In the genomic region with DNA sequence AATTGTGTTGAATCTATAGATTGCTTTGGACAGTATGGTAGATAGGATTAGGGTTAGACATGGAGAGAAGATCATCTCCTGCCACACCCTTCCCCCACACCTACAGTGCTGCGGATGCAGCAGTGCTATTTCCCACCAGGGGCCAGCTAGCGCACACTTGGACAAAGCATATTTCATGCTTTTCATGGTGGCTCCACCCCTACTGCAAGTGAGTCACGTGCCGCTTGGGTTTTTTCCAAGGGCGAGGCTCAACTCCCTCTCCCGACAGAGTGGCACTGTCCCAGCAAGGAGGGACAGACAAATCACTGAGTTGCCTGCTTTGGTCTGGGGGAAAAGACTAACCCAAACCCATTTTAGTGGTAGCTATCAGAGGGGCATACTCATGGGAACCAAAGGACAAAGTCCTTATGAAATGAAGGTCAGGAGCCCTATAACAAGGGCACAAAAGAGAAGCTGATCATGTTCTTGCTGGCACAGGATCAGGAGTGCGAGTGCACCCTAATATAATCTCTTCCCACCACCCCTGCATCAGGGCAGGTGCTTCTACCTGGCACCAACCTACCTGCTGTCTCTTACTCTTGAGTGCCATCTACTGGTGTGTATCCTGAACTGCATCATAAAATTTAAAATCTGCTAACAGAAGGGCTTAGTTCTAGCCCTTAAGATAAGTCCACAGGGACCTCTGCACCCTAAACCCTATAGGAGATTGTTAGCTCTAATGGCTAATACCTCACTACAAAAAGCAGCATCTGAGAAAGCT, we compare ENCODE assay signal across 8 cellular contexts. TPM values are rescaled to one million over a fixed set of nuclear protein-coding genes. Genes with fewer than 3 reads are reported as not detected.
DNase-seq lines count a peak whose midpoint lies in the region; ATAC-seq and TF ChIP-seq lines count a peak whose summit lies in the region.

No MANE protein-coding gene starts in this region.

- no peaks in the 10 kb centered on the region for H3K9me3 ChIP-seq in AG04450 (ENCODE audit: control insufficient read depth, insufficient read depth, low read length)

- no peak overlapping the region for H3K27ac ChIP-seq in AG04450 (ENCODE audit: low read depth, low read length)

- ATAC-seq in GM19455 (IDR thresholded peaks at IDR 0.05; ENCODE audit: unreplicated experiment) (no peak), GM21381 (IDR thresholded peaks at IDR 0.05; ENCODE audit: unreplicated experiment) (no peak), HG02870 (IDR thresholded peaks at IDR 0.05; ENCODE audit: unreplicated experiment) (no peak)

- TF ChIP-seq CTCF in AG04450 (IDR thresholded peaks at IDR 0.05; ENCODE audit: low read depth, low read length) (peak; percentile 51), LNCaP clone FGC (IDR thresholded peaks at IDR 0.05; ENCODE audit: control insufficient read depth, extremely low read depth, insufficient read depth) (0 out of 2 replicates have a peak, but pooled peaks have one; percentile 32)

- H3K4me3 ChIP-seq in AG04450 (ENCODE audit: low read depth, low read length): no peak overlapping the region
- no peak overlapping the region for H3K4me3 ChIP-seq in LNCaP clone FGC (ENCODE audit: low read depth, low read length)

- CTCF ChIA-PET in AG04450 (lab: Charles Lee): interaction anchor here (0.5 to 1.5 kb wide), 17 partner anchors 12 to 1745 kb away, joined by 3 to 6 read pairs (median 4); a partner anchor contains a TSS

- DNase-seq in AG04450 (ENCODE audit: low read depth, low spot score) (no peak), ELR (ENCODE audit: low read depth) (peak; percentile 57), LNCaP clone FGC (ENCODE audit: low read depth) (no peak), islet precursor cell (peak; percentile 50)
- DNase-seq in activated CD8-positive, alpha-beta memory T cell treated with anti-CD3 and anti-CD28 coated beads, Interleukin-2, amount 50 U/mL, for 1 hour (ENCODE audit: extremely low read depth): peak; percentile 2

- no peaks in the 10 kb centered on the region for H3K27me3 ChIP-seq in AG04450 (ENCODE audit: control insufficient read depth, insufficient read depth, low read length)

- POLR2A ChIA-PET in AG04450 (lab: Yijun Ruan, JAX): no interaction called here

RNA-seq across cellular contexts. Expression of a gene that starts 55.1 kb away (rescaled TPM):
- 0.40 and 0.47 TPM in 2 replicates for polyA plus RNA-seq in AG04450 (2011; rRNA removed)
- polyA minus RNA-seq in AG04450 (2011; rRNA and poly(A)+ RNA removed): 0.64 TPM in 1 of 2 replicates, not detected in the other

Comparison
In these comparisons a context has a peak if more than half of its experiments do, and no peak if none do; other contexts are left out.
1. DNase-seq: peak in ELR (single experiment), activated CD8-positive, alpha-beta memory T cell treated with anti-CD3 and anti-CD28 coated beads, Interleukin-2, amount 50 U/mL, for 1 hour (single experiment) and islet precursor cell (single experiment); none in AG04450 (single experiment) and LNCaP clone FGC (single experiment).